ENCODE assay signal across 1 cellular context in genomic region chr2:191831410-191831994, GRCh38.
TF ChIP-seq lines count a peak whose summit lies in the region.

No MANE protein-coding gene starts in this region.

TF ChIP-seq in IMR-90, 13 proteins besides CTCF, POLR2A, EP300 and RAD21 (continued from another document):
- no peak for TF ChIP-seq FOS (IDR thresholded peaks at IDR 0.05; ENCODE audit: low read depth, low read length)
- TF ChIP-seq USF2 (IDR thresholded peaks at IDR 0.05; ENCODE audit: low read depth, low read length): no peak
- TF ChIP-seq MXI1 (IDR thresholded peaks at IDR 0.05; ENCODE audit: borderline replicate concordance, low read depth, low read length): no peak
- TF ChIP-seq SMC3 (IDR thresholded peaks at IDR 0.05; ENCODE audit: low read depth, low read length): no peak
- TF ChIP-seq MAZ (IDR thresholded peaks at IDR 0.05; ENCODE audit: borderline replicate concordance, low read depth, low read length): no peak
- no peak for TF ChIP-seq CHD1 (IDR thresholded peaks at IDR 0.05; ENCODE audit: low read depth, low read length)
- no peak for TF ChIP-seq RCOR1 (IDR thresholded peaks at IDR 0.05; ENCODE audit: insufficient replicate concordance, low read length)
- TF ChIP-seq MAFK (IDR thresholded peaks at IDR 0.05; ENCODE audit: low read depth, low read length): no peak
- TF ChIP-seq CEBPB (IDR thresholded peaks at IDR 0.05; ENCODE audit: low read depth, low read length): no peak
TF ChIP-seq in IMR-90: peak in this region for 0.
